In the genomic region with DNA sequence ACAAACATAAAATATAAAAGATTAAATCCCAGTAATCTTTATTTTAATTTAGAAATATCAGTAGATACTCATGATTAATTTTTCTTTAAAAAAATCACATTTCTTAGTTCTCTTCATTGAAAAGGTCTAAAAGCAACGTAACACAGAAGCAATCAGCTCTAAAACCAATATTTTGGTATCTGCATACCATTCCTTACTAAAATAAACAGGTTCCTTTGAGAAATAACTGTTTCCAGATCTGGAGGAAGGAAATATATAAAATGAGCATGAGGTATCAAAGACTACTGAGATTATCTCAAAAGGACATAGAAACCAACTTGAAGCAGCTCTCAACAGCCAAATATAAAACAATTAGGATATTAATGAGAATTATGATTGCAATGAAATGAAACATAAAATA, we compare ENCODE assay signal across 28 cellular contexts.
DNase-seq lines count a peak whose midpoint lies in the region; ATAC-seq and TF ChIP-seq lines count a peak whose summit lies in the region.
"Had no signal": no experiment of that assay in that cellular context is flagged by ENCODE, and none has a peak within 500 bp of the region (broad histone marks: within the 10 kb centered on the region; RNA-seq: fewer than 3 reads in every experiment).

No MANE protein-coding gene starts in this region.

- no peaks in the 10 kb centered on the region for H3K4me1 ChIP-seq in IMR-90 (ENCODE audit: control insufficient read depth, insufficient read depth, low read length)
- H3K4me1 ChIP-seq: A549; BE2C; BLaER1; BLaER1 treated with 17β-estradiol and CSF1 and Interleukin-3, amounts not matched to agents 10 nM and 100 nM; Caco-2 had no signal

- no peak overlapping the region for H2AFZ ChIP-seq in IMR-90 (replicated peaks; ENCODE audit: low read length, poor library complexity)

- no peaks in the 10 kb centered on the region for H3K9me1 ChIP-seq in IMR-90 (ENCODE audit: insufficient read depth, low read length)

- H2BK15ac ChIP-seq in IMR-90 (ENCODE audit: low read depth, low read length): no peak overlapping the region

- H3K27ac ChIP-seq in IMR-90 (ENCODE audit: insufficient read depth, low read length): no peak overlapping the region
- H3K27ac ChIP-seq: 22Rv1; A549; BLaER1; BLaER1 treated with 17β-estradiol and CSF1 and Interleukin-3, amounts not matched to agents 10 nM and 100 nM; C4-2B had no signal

- no peak overlapping the region for H3K23ac ChIP-seq in IMR-90 (ENCODE audit: low read depth, low read length)

- dilution Hi-C loops in IMR-90 (cut with HindIII; ENCODE audit: low sequenced_read_pairs, unreplicated experiment): no loop called here

- no peak overlapping the region for H3K56ac ChIP-seq in IMR-90 (ENCODE audit: extremely low read depth, insufficient read depth, low read length)

- H3K27me3 ChIP-seq in IMR-90 (ENCODE audit: control insufficient read depth, insufficient read depth, low read length): no peaks in the 10 kb centered on the region
- H3K27me3 ChIP-seq: BE2C; BLaER1; BLaER1 treated with 17β-estradiol and CSF1 and Interleukin-3, amounts not matched to agents 10 nM and 100 nM had no signal

- H2BK5ac ChIP-seq in IMR-90 (ENCODE audit: low read depth, low read length, poor library complexity, severe bottlenecking): no peak overlapping the region

- no peaks in the 10 kb centered on the region for H3K9me3 ChIP-seq in IMR-90 (ENCODE audit: control insufficient read depth, insufficient read depth, low read length)
- H3K9me3 ChIP-seq: A549; BE2C; BLaER1; BLaER1 treated with 17β-estradiol and CSF1 and Interleukin-3, amounts not matched to agents 10 nM and 100 nM; Caco-2 had no signal

- TF ChIP-seq POLR2A in IMR-90 (IDR thresholded peaks at IDR 0.05; ENCODE audit: low read depth, low read length): no peak

- H2AK9ac ChIP-seq in IMR-90 (replicated peaks; ENCODE audit: low read depth, low read length, poor library complexity): no peak overlapping the region

- H4K91ac ChIP-seq in IMR-90 (ENCODE audit: insufficient read depth, low read depth, low read length): no peak overlapping the region

- POLR2A ChIA-PET in IMR-90 (lab: Charles Lee; ENCODE audit: unreplicated experiment): no interaction called here

- H3K4me3 ChIP-seq in IMR-90 (ENCODE audit: insufficient read depth, low read depth, low read length): no peak overlapping the region
- H3K4me3 ChIP-seq: A549; BLaER1; BLaER1 treated with 17β-estradiol and CSF1 and Interleukin-3, amounts not matched to agents 10 nM and 100 nM had no signal

- peak; percentile 58 for DNase-seq in IMR-90
- DNase-seq in fibroblast of peridontal ligament (ENCODE audit: extremely low read depth): peak; percentile 64
- DNase-seq in stimulated activated CD4-positive, alpha-beta T cell treated with anti-CD3 and anti-CD28 coated beads, Interleukin-4, amount 100 ng/mL, for 4 hours: no peak
- no peak for DNase-seq in DMS 273 treated with DMSO at 0.1 percent for 48 hours (lab: John Stamatoyannopoulos, UW)
- DNase-seq: 8988T; ACHN; AML-193; BE2C; C1 segment of cervical spinal cord; Caco-2; Calu3; CD4-positive, alpha-beta memory T cell; CD4-positive, alpha-beta T cell; CD4-positive, CD25-positive, alpha-beta regulatory T cell; CD8-positive, alpha-beta memory T cell; CD8-positive, alpha-beta T cell; COR-L47; DMS153; DMS53; DMS79; DMS79 treated with DMSO at 0.1 percent for 48 hours; DND-41; EL had no signal

- H3K4ac ChIP-seq in IMR-90 (ENCODE audit: low read depth, low read length): no peak overlapping the region

- ATAC-seq in IMR-90 (ENCODE audit: low read depth): 0 out of 2 replicates have a peak, but pooled peaks have one; percentile 42
- ATAC-seq: A549; CD8-positive, alpha-beta T cell had no signal

- H3K36me3 ChIP-seq in IMR-90 (ENCODE audit: control insufficient read depth, insufficient read depth, low read length): no peaks in the 10 kb centered on the region
- H3K36me3 ChIP-seq: BE2C; BLaER1; BLaER1 treated with 17β-estradiol and CSF1 and Interleukin-3, amounts not matched to agents 10 nM and 100 nM had no signal

- no peaks in the 10 kb centered on the region for H3K79me1 ChIP-seq in IMR-90 (ENCODE audit: low read depth in 1 of 2, low read length in 2 of 2)

- H4K20me1 ChIP-seq in IMR-90 (ENCODE audit: insufficient read depth, low read length): no peaks in the 10 kb centered on the region
- H4K20me1 ChIP-seq: BLaER1; BLaER1 treated with 17β-estradiol and CSF1 and Interleukin-3, amounts not matched to agents 10 nM and 100 nM had no signal

- no peak overlapping the region for H3K4me2 ChIP-seq in IMR-90 (ENCODE audit: low read depth, low read length)
- H3K4me2 ChIP-seq: A549; BLaER1; BLaER1 treated with 17β-estradiol and CSF1 and Interleukin-3, amounts not matched to agents 10 nM and 100 nM had no signal

- no peak overlapping the region for H2BK20ac ChIP-seq in IMR-90 (ENCODE audit: low read depth, low read length)

- CTCF ChIA-PET in IMR-90 (lab: Yijun Ruan, JAX): interaction anchor here (0.6 kb wide), 1 partner anchor 145 kb away, joined by 3 read pairs; no protein-coding TSS in a partner anchor

- in situ Hi-C loops in IMR-90 (cut with MboI; ENCODE audit: low sequenced_read_pairs): no loop called here

- H3K14ac ChIP-seq in IMR-90 (replicated peaks; ENCODE audit: low read depth, low read length): no peak overlapping the region

- no peak overlapping the region for H4K8ac ChIP-seq in IMR-90 (ENCODE audit: low read depth in 2 of 2, low read length in 2 of 2)

- H3K9ac ChIP-seq in IMR-90 (ENCODE audit: low read depth, low read length): no peak overlapping the region
- H3K9ac ChIP-seq: BLaER1; BLaER1 treated with 17β-estradiol and CSF1 and Interleukin-3, amounts not matched to agents 10 nM and 100 nM had no signal

- intact Hi-C loops in IMR-90 (cut with micrococcal nuclease): loop anchor here (5.0 kb wide), 1 partner anchor 39 kb away; no protein-coding TSS in a partner anchor

- H4K5ac ChIP-seq in IMR-90 (ENCODE audit: low read depth, low read length): no peak overlapping the region

- TF ChIP-seq RAD21 in IMR-90 (IDR thresholded peaks at IDR 0.05; ENCODE audit: low read length): no peak

- TF ChIP-seq CTCF in IMR-90 (conservative IDR thresholded peaks at IDR 0.05; ENCODE audit: low read depth, low read length): no peak

- no TSS peak for BruUV-seq in IMR-90 (replicated peaks; lab: Mats Ljungman, UMichigan)

- H2BK120ac ChIP-seq in IMR-90 (ENCODE audit: low read depth, low read length): no peak overlapping the region

- H2AK5ac ChIP-seq in IMR-90 (ENCODE audit: low read depth, low read length): no peak overlapping the region

- no CpG with 5 or more reads among the region's 1 CpG for WGBS in IMR-90 (ENCODE audit: extremely low coverage in 2 of 2, insufficient read length in 1 of 2), 2 experiments

- no peak overlapping the region for H3K18ac ChIP-seq in IMR-90 (ENCODE audit: low read depth, low read length)

TF ChIP-seq in IMR-90, 13 proteins besides CTCF, POLR2A, EP300 and RAD21:
- TF ChIP-seq MAFK (IDR thresholded peaks at IDR 0.05; ENCODE audit: low read depth, low read length) (no peak), MXI1 (IDR thresholded peaks at IDR 0.05; ENCODE audit: borderline replicate concordance, low read depth, low read length) (no peak), SMC3 (IDR thresholded peaks at IDR 0.05; ENCODE audit: low read depth, low read length) (no peak), RCOR1 (IDR thresholded peaks at IDR 0.05; ENCODE audit: insufficient replicate concordance, low read length) (no peak), MAZ (IDR thresholded peaks at IDR 0.05; ENCODE audit: borderline replicate concordance, low read depth, low read length) (no peak), NFE2L2 (IDR thresholded peaks at IDR 0.05; ENCODE audit: low read depth, low read length) (no peak), RFX5 (IDR thresholded peaks at IDR 0.05; ENCODE audit: low read depth, low read length) (no peak), CEBPB (IDR thresholded peaks at IDR 0.05; ENCODE audit: low read depth, low read length) (no peak), CHD1 (IDR thresholded peaks at IDR 0.05; ENCODE audit: low read depth, low read length) (no peak), BHLHE40 (IDR thresholded peaks at IDR 0.05; ENCODE audit: low read depth, low read length) (no peak), FOS (IDR thresholded peaks at IDR 0.05; ENCODE audit: low read depth, low read length) (no peak)
- TF ChIP-seq, protein P1, sequence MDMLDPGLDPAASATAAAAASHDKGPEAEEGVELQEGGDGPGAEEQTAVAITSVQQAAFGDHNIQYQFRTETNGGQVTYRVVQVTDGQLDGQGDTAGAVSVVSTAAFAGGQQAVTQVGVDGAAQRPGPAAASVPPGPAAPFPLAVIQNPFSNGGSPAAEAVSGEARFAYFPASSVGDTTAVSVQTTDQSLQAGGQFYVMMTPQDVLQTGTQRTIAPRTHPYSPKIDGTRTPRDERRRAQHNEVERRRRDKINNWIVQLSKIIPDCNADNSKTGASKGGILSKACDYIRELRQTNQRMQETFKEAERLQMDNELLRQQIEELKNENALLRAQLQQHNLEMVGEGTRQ (IDR thresholded peaks at IDR 0.05; ENCODE audit: low read depth, low read length): no peak
- TF ChIP-seq, protein P2, sequence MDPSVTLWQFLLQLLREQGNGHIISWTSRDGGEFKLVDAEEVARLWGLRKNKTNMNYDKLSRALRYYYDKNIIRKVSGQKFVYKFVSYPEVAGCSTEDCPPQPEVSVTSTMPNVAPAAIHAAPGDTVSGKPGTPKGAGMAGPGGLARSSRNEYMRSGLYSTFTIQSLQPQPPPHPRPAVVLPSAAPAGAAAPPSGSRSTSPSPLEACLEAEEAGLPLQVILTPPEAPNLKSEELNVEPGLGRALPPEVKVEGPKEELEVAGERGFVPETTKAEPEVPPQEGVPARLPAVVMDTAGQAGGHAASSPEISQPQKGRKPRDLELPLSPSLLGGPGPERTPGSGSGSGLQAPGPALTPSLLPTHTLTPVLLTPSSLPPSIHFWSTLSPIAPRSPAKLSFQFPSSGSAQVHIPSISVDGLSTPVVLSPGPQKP (IDR thresholded peaks at IDR 0.05; ENCODE audit: borderline replicate concordance, low read depth, low read length): no peak

Comparison
In these comparisons a context has a peak if more than half of its experiments do, and no peak if none do; other contexts are left out.
1. DNase-seq: peak in IMR-90 (single experiment) and fibroblast of peridontal ligament (single experiment); none in stimulated activated CD4-positive, alpha-beta T cell treated with anti-CD3 and anti-CD28 coated beads, Interleukin-4, amount 100 ng/mL, for 4 hours (0 of 2) and DMS 273 treated with DMSO at 0.1 percent for 48 hours (single experiment).